In the genomic region with DNA sequence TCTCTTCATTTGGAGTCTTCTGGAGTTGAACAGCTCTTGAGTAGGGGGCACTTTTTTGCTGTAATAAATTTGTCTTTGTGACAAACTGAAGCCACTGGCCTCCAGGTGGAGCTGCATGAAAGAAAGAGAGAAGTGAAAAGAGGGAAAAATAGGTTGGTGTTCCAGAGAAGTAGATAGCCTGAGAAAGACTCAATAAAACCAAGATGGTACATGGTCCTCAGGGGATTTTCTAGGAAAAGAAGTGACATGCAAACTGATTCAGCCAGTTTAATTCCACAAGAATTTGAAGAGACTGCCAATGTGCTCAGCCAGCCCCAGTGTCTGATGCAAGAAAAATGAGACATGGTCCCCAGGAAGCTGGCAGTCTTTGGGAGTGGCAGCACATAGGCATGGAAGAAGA, we compare ENCODE assay signal across 8 cellular contexts.
DNase-seq lines count a peak whose midpoint lies in the region; ATAC-seq lines count a peak whose summit lies in the region.

No MANE protein-coding gene starts in this region.

- no peak for DNase-seq in activated T-cell treated with anti-CD3 and anti-CD28 coated beads, Interleukin-2, amount 50 U/mL, for 72 hours
- no peak for DNase-seq in activated T-cell treated with anti-CD3 and anti-CD28 coated beads for 4 hours
- peak; percentile 12 to 70 for DNase-seq in NCI-H524 (lab: John Stamatoyannopoulos, UW)
- DNase-seq in dermis microvascular lymphatic vessel endothelial cell (ENCODE audit: low read depth in 2 of 2), result peak; percentile 44 to 68
- DNase-seq in midbrain (lab: John Stamatoyannopoulos, UW), result peak; percentile 8

- no peak for ATAC-seq in activated T-cell treated with anti-CD3 and anti-CD28 coated beads, Interleukin-2, amount 50 U/mL, for 72 hours (replicated peaks in 1 of 2)
- ATAC-seq in HG03442 (IDR thresholded peaks at IDR 0.05; ENCODE audit: unreplicated experiment) (no peak), HG03108 (IDR thresholded peaks at IDR 0.05; ENCODE audit: unreplicated experiment) (no peak), GM18511 (IDR thresholded peaks at IDR 0.05; ENCODE audit: unreplicated experiment) (no peak)

- peaks cover 25% of the 10 kb centered on the region for H3K4me1 Mint-ChIP-seq in activated T-cell treated with anti-CD3 and anti-CD28 coated beads, Interleukin-2, amount 50 U/mL, for 72 hours (ENCODE audit: low read depth)

- peaks cover under 1 to 5% of the 10 kb centered on the region in 2 donors for H3K9me3 Mint-ChIP-seq in activated T-cell treated with anti-CD3 and anti-CD28 coated beads, Interleukin-2, amount 50 U/mL, for 72 hours

- peaks cover 5% of the 10 kb centered on the region for H3K27me3 Mint-ChIP-seq in activated T-cell treated with anti-CD3 and anti-CD28 coated beads, Interleukin-2, amount 50 U/mL, for 72 hours (ENCODE audit: low read depth)

- H3K36me3 Mint-ChIP-seq in activated T-cell treated with anti-CD3 and anti-CD28 coated beads, Interleukin-2, amount 50 U/mL, for 72 hours (ENCODE audit: insufficient read depth in 2 of 2), result peaks cover 1 to 8% of the 10 kb centered on the region in 2 donors

- peak overlapping the region; percentile 17 for H3K27ac Mint-ChIP-seq in activated T-cell treated with anti-CD3 and anti-CD28 coated beads, Interleukin-2, amount 50 U/mL, for 72 hours

- no peak overlapping the region for H3K4me3 Mint-ChIP-seq in activated T-cell treated with anti-CD3 and anti-CD28 coated beads, Interleukin-2, amount 50 U/mL, for 72 hours

Comparison
In these comparisons a context has a peak if more than half of its experiments do, and no peak if none do; other contexts are left out.
1. DNase-seq: peak in NCI-H524 (2 of 2), dermis microvascular lymphatic vessel endothelial cell (2 of 2) and midbrain (single experiment); none in activated T-cell treated with anti-CD3 and anti-CD28 coated beads, Interleukin-2, amount 50 U/mL, for 72 hours (0 of 2) and activated T-cell treated with anti-CD3 and anti-CD28 coated beads for 4 hours (single experiment).